15 cellular contexts compared by ENCODE assay signal in the genomic region with DNA sequence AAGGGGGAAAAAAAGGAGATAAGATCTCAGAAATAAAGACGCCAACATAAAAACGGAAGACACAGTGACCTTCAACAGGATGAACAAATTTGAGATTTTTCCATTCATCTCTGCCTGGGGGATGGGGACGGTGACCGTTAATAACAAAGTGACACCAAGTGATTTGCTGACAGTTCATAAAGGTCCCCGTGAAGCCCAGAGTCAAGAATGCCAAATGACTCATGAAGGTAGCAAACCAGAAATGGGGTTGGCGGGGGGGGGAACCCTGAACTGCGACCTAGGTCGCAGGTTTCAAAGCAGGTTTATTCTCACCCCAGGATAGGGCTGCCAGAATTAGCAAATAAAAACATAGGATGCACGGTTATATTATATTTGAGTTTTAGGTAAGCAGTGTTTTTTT.
"Had no signal": no experiment of that assay in that cellular context is flagged by ENCODE, and none has a peak within 500 bp of the region (broad histone marks: within the 10 kb centered on the region; RNA-seq: fewer than 3 reads in every experiment).

No MANE protein-coding gene starts in this region.

- H3K9me3 ChIP-seq: lower lobe of right lung had no signal

- H3K27ac ChIP-seq: lower lobe of right lung, neural progenitor cell had no signal

- H3K4me1 ChIP-seq: lower lobe of right lung had no signal

- H3K9ac ChIP-seq: neural progenitor cell had no signal

- DNase-seq: activated CD4-positive, alpha-beta memory T cell treated with anti-CD3 and anti-CD28 coated beads for 36 hours; activated CD4-positive, alpha-beta T cell treated with anti-CD3 and anti-CD28 coated beads for 48 hours; activated naive CD4-positive, alpha-beta T cell treated with Interleukin-2 at 50 U/mL for 16 hours; activated naive CD8-positive, alpha-beta T cell treated with anti-CD3 and anti-CD28 coated beads for 36 hours; activated T-cell treated with anti-CD3 and anti-CD28 coated beads, Interleukin-2, amount 50 U/mL, for 1 hour; central memory CD4-positive, alpha-beta T cell; effector memory CD4-positive, alpha-beta T cell; foreskin melanocyte; kidney; lower lobe of right lung; naive thymus-derived CD8-positive, alpha-beta T cell; stimulated activated CD4-positive, alpha-beta T cell treated with anti-CD3 and anti-CD28 coated beads, Interleukin-4, amount 100 ng/mL, for 24 hours; stimulated activated naive CD8-positive, alpha-beta T cell treated with anti-CD3 and anti-CD28 coated beads, Interleukin-15, Interleukin-2, amounts not matched to agents 100 U/mL and 50 U/mL, for 24 hours had no signal

- H3K36me3 ChIP-seq: lower lobe of right lung, neural progenitor cell had no signal

- ATAC-seq: esophagus mucosa; lower lobe of right lung; naive thymus-derived CD8-positive, alpha-beta T cell; stimulated activated naive CD8-positive, alpha-beta T cell treated with anti-CD3 and anti-CD28 coated beads, Interleukin-15, Interleukin-2, amounts not matched to agents 100 U/mL and 50 U/mL, for 24 hours had no signal

- H2AFZ ChIP-seq: neural progenitor cell had no signal

- H3K4me3 ChIP-seq: lower lobe of right lung, neural progenitor cell had no signal

- H3K4me2 ChIP-seq: neural progenitor cell had no signal
